ENCODE assay signal across 12 cellular contexts in the genomic region with DNA sequence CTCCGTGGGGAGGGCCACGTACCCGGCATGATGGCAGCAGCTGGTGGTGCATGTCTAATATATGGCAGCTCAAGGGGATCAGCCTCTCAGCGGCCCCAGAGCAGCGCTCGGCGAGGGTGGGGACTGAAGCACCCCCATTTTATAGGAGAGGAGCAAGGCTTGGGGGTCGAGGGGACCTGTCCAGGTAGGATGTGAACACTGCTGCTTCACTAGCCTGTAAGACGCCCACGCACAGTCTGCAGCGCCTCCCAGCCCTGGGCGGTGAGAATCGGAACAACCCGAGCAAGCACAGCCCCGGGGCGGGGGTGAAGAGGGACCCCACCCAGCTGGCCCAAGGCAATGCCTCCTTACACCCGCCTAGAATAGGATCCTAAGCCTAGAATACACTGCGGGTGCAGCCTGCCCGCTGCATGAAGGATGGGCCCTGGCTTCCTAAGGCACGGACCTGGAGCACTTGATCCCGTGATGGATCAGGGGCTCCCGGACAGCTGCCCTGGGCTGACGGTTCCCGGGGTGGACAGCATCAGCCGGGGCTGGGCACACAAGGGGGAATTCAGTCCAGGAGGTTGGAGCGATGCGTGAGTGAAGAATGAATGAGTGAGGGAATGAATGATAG. TPM values are rescaled to one million over a fixed set of nuclear protein-coding genes. Genes with fewer than 3 reads are reported as not detected.
DNase-seq lines count a peak whose midpoint lies in the region; ATAC-seq and TF ChIP-seq lines count a peak whose summit lies in the region.
"Had no signal": no experiment of that assay in that cellular context is flagged by ENCODE, and none has a peak within 500 bp of the region (broad histone marks: within the 10 kb centered on the region; RNA-seq: fewer than 3 reads in every experiment).

No MANE protein-coding gene starts in this region.

- H3K4me1 Mint-ChIP-seq in activated naive CD4-positive, alpha-beta T cell treated with anti-CD3 and anti-CD28 coated beads for 36 hours (ENCODE audit: low read depth): no peaks in the 10 kb centered on the region
- H3K4me1 Mint-ChIP-seq: stimulated activated naive B cell treated with anti-CD40 and anti-IgM and Interleukin-4, amounts not matched to agents 10 μg/mL and 1 μg/mL and 100 μg/mL, for 72 hours had no signal

- H3K36me3 Mint-ChIP-seq in activated naive CD4-positive, alpha-beta T cell treated with anti-CD3 and anti-CD28 coated beads for 36 hours (ENCODE audit: low read depth): no peaks in the 10 kb centered on the region

- peak; percentile 24 for DNase-seq in activated naive CD4-positive, alpha-beta T cell treated with anti-CD3 and anti-CD28 coated beads for 36 hours
- no peak for DNase-seq in activated naive CD4-positive, alpha-beta T cell treated with anti-CD3 and anti-CD28 coated beads, Interleukin-2, amount 50 U/mL, for 16 hours
- DNase-seq in RPMI8226 (peak; percentile 32), left ventricle myocardium superior (no peak), testis (peak; percentile 41), MV-4-11 (lab: John Stamatoyannopoulos, UW) (no peak), epidermal melanocyte (ENCODE audit: insufficient read length, low spot score) (no peak), HCEC 1CT (no peak)
- DNase-seq: central memory CD4-positive, alpha-beta T cell; stimulated activated naive B cell treated with anti-CD40 and anti-IgM and Interleukin-4, amounts not matched to agents 10 μg/mL and 1 μg/mL and 100 μg/mL, for 72 hours had no signal

- intact Hi-C loops in activated naive CD4-positive, alpha-beta T cell treated with anti-CD3 and anti-CD28 coated beads for 36 hours (cut with micrococcal nuclease): no loop called here
- intact Hi-C loops in left ventricle myocardium superior (cut with micrococcal nuclease) (no loop called here), testis (cut with DNase I; ENCODE audit: low total_unique reads) (no loop called here)

- peak; percentile 23 for ATAC-seq in left ventricle myocardium superior
- ATAC-seq: right cardiac atrium had no signal

- no peak overlapping the region for H3K27ac ChIP-seq in testis

- peaks cover 4% of the 10 kb centered on the region for H3K4me1 ChIP-seq in testis

- no peaks in the 10 kb centered on the region for H3K27me3 Mint-ChIP-seq in activated naive CD4-positive, alpha-beta T cell treated with anti-CD3 and anti-CD28 coated beads for 36 hours (ENCODE audit: low read depth)

- H3K27ac Mint-ChIP-seq in activated naive CD4-positive, alpha-beta T cell treated with anti-CD3 and anti-CD28 coated beads for 36 hours: no peak overlapping the region
- H3K27ac Mint-ChIP-seq: stimulated activated naive B cell treated with anti-CD40 and anti-IgM and Interleukin-4, amounts not matched to agents 10 μg/mL and 1 μg/mL and 100 μg/mL, for 72 hours had no signal

- TF ChIP-seq CTCF in testis (IDR thresholded peaks at IDR 0.05): peak in 2 of 3 experiments; percentile 34 to 58

- no peaks in the 10 kb centered on the region for H3K9me3 ChIP-seq in testis

- H3K27me3 ChIP-seq in testis: no peaks in the 10 kb centered on the region

- WGBS in testis, 2 donors: 21 to 32% methylated on average over 21 to 27 of the region's 27 CpGs

- CTCF ChIA-PET in activated naive CD4-positive, alpha-beta T cell treated with anti-CD3 and anti-CD28 coated beads for 36 hours (lab: Charles Lee): no interaction called here

- no peak for TF ChIP-seq POLR2A in testis (IDR thresholded peaks at IDR 0.05)

- no peaks in the 10 kb centered on the region for H3K36me3 ChIP-seq in testis (ENCODE audit: low read depth, missing control alignments)

- H3K9me3 Mint-ChIP-seq in activated naive CD4-positive, alpha-beta T cell treated with anti-CD3 and anti-CD28 coated beads for 36 hours: no peaks in the 10 kb centered on the region

- H3K4me3 ChIP-seq in testis: no peak overlapping the region

- no peak overlapping the region for H3K4me3 Mint-ChIP-seq in activated naive CD4-positive, alpha-beta T cell treated with anti-CD3 and anti-CD28 coated beads for 36 hours
- H3K4me3 Mint-ChIP-seq: stimulated activated naive B cell treated with anti-CD40 and anti-IgM and Interleukin-4, amounts not matched to agents 10 μg/mL and 1 μg/mL and 100 μg/mL, for 72 hours had no signal

RNA-seq across cellular contexts. Expression of a gene that starts 17.6 kb away (rescaled TPM):
- not detected for total RNA-seq in activated naive CD4-positive, alpha-beta T cell treated with anti-CD3 and anti-CD28 coated beads for 36 hours
- 5.9 TPM for total RNA-seq in left ventricle myocardium superior
- 10 to 100 TPM in 1 of 2 donors, 1 to 10 TPM in 1; 9.3 to 16.0 TPM for total RNA-seq in testis
- 7.2 TPM for polyA plus RNA-seq in testis (ENCODE audit: insufficient read depth, low read depth, low replicate concordance)
- total RNA-seq: activated CD8-positive, alpha-beta memory T cell treated with anti-CD3 and anti-CD28 coated beads for 36 hours had no signal

Comparison
In these comparisons a context has a peak if more than half of its experiments do, and no peak if none do; other contexts are left out.
1. DNase-seq: peak in activated naive CD4-positive, alpha-beta T cell treated with anti-CD3 and anti-CD28 coated beads for 36 hours (single experiment), RPMI8226 (single experiment) and testis (single experiment); none in activated naive CD4-positive, alpha-beta T cell treated with anti-CD3 and anti-CD28 coated beads, Interleukin-2, amount 50 U/mL, for 16 hours (single experiment), left ventricle myocardium superior (single experiment), MV-4-11 (single experiment), epidermal melanocyte (single experiment) and HCEC 1CT (single experiment).